Comparison of ENCODE assay signal across 16 cellular contexts in genomic region chr10:68235111-68235510, GRCh38. TPM values are rescaled to one million over a fixed set of nuclear protein-coding genes. Genes with fewer than 3 reads are reported as not detected.
A peak's percentile ranks its signal among the peaks of the same experiment; 100 is the strongest.
DNase-seq lines count a peak whose midpoint lies in the region; ATAC-seq, FAIRE-seq and TF ChIP-seq lines count a peak whose summit lies in the region.
"Had no signal": no experiment of that assay in that cellular context is flagged by ENCODE, and none has a peak within 500 bp of the region (broad histone marks: within the 10 kb centered on the region; RNA-seq: fewer than 3 reads in every experiment).

No MANE protein-coding gene starts in this region.

- H3K9me1 ChIP-seq in keratinocyte (ENCODE audit: control insufficient read depth, extremely low read depth, insufficient read depth, low read length): no peaks in the 10 kb centered on the region

- peaks cover 11% of the 10 kb centered on the region for H3K27me3 Mint-ChIP-seq in MCF 10A (ENCODE audit: insufficient read depth, unreplicated experiment)

- no peak for TF ChIP-seq POLR2A in breast epithelium (IDR thresholded peaks at IDR 0.05)

- no peak overlapping the region for H3K27ac Mint-ChIP-seq in MCF 10A (ENCODE audit: low read depth, unreplicated experiment)
- H3K27ac Mint-ChIP-seq: CD4-positive, CD25-positive, alpha-beta regulatory T cell; GM23338 had no signal

- H3K4me1 Mint-ChIP-seq in MCF 10A (ENCODE audit: insufficient read depth, unreplicated experiment): no peaks in the 10 kb centered on the region

- intact Hi-C loops in MCF 10A (cut with micrococcal nuclease) (no loop called here), breast epithelium (cut with DNase I; ENCODE audit: low total_unique reads) (no loop called here), psoas muscle (cut with DNase I) (loop anchor here in 1 of 2 donors (5.0 kb wide), 1 partner anchor 92 kb away; no protein-coding TSS in a partner anchor)

- H3K9me3 ChIP-seq in breast epithelium: no peaks in the 10 kb centered on the region
- no peaks in the 10 kb centered on the region for H3K9me3 ChIP-seq in keratinocyte (ENCODE audit: control insufficient read depth, low read depth, low read length)
- H3K9me3 ChIP-seq in psoas muscle: no peaks in the 10 kb centered on the region

- no TSS peak for BruUV-seq in MCF 10A (replicated peaks; lab: Mats Ljungman, UMichigan)

- H4K20me1 ChIP-seq in keratinocyte (ENCODE audit: control insufficient read depth, extremely low read depth, insufficient read depth, low read length): no peaks in the 10 kb centered on the region
- H4K20me1 ChIP-seq: BLaER1 had no signal

- ATAC-seq in psoas muscle: no peak
- ATAC-seq: GM12878, GM23338 had no signal

- H3K4me2 ChIP-seq in keratinocyte (ENCODE audit: control insufficient read depth, extremely low read depth, insufficient read depth, low read depth, low read length): no peak overlapping the region
- H3K4me2 ChIP-seq: BLaER1, GM23338 had no signal

- H3K9me3 Mint-ChIP-seq in MCF 10A (ENCODE audit: unreplicated experiment): no peaks in the 10 kb centered on the region
- H3K9me3 Mint-ChIP-seq: GM23338 had no signal

- H3K4me3 ChIP-seq in breast epithelium: no peak overlapping the region
- H3K4me3 ChIP-seq in epithelial cell of esophagus (ENCODE audit: low read length): no peak overlapping the region
- H3K4me3 ChIP-seq in keratinocyte (ENCODE audit: control insufficient read depth in 2 of 3, extremely low read depth in 1 of 3, insufficient read depth in 2 of 3, low read depth in 1 of 3, low read length in 3 of 3): no peak overlapping the region
- no peak overlapping the region for H3K4me3 ChIP-seq in psoas muscle
- H3K4me3 ChIP-seq: BLaER1, GM12878, GM23338 had no signal

- 77 to 84% (median 84%) methylated on average over 2 of the region's 2 CpGs for WGBS in psoas muscle, 3 donors

- H2AFZ ChIP-seq in keratinocyte (ENCODE audit: control insufficient read depth, low read length): no peak overlapping the region
- H2AFZ ChIP-seq: GM23338 had no signal

- CTCF ChIA-PET in MCF 10A (lab: Yijun Ruan, JAX): no interaction called here

- DNase-seq in MCF 10A (ENCODE audit: unreplicated experiment) (peak; percentile 22), breast epithelium (ENCODE audit: low spot score in 2 of 2) (no peak), epithelial cell of esophagus (ENCODE audit: low read depth) (peak; percentile 79), keratinocyte (ENCODE audit: low read depth, low spot score) (no peak), psoas muscle (no peak), NCI-H1417 treated with DMSO at 0.1 percent for 48 hours (lab: John Stamatoyannopoulos, UW) (no peak), dermis blood vessel endothelial cell (no peak)
- DNase-seq: 8988T; AML-193; CD4-positive, CD25-positive, alpha-beta regulatory T cell; DMS79; H7 had no signal

- dilution Hi-C loops in keratinocyte (cut with MboI; ENCODE audit: extremely low pct_ligation_motif_present, low sequenced_read_pairs): no loop called here

- POLR2A ChIA-PET in MCF 10A (lab: Yijun Ruan, JAX): interaction anchor here (1.5 kb wide), 1 partner anchor 10 kb away, joined by 4 read pairs; no protein-coding TSS in a partner anchor

- H3K79me2 ChIP-seq in keratinocyte (ENCODE audit: control insufficient read depth, insufficient read depth, low read length): no peaks in the 10 kb centered on the region

- no peaks in the 10 kb centered on the region for H3K36me3 Mint-ChIP-seq in MCF 10A (ENCODE audit: insufficient read depth, unreplicated experiment)
- H3K36me3 Mint-ChIP-seq: CD4-positive, CD25-positive, alpha-beta regulatory T cell had no signal

- H3K9ac ChIP-seq in keratinocyte (ENCODE audit: control insufficient read depth, extremely low read depth, insufficient read depth, low read length): no peak overlapping the region
- H3K9ac ChIP-seq: BLaER1 had no signal

- peak; percentile 81 for FAIRE-seq in keratinocyte (lab: Jason Lieb, UNC)
- FAIRE-seq: GM12878 had no signal

- H3K36me3 ChIP-seq in breast epithelium: no peaks in the 10 kb centered on the region
- no peaks in the 10 kb centered on the region for H3K36me3 ChIP-seq in keratinocyte (ENCODE audit: control insufficient read depth in 2 of 2, extremely low read depth in 1 of 2, insufficient read depth in 2 of 2, low read length in 2 of 2)
- H3K36me3 ChIP-seq in psoas muscle (ENCODE audit: insufficient read depth in 1 of 2, low read depth in 1 of 2): no peaks in the 10 kb centered on the region
- H3K36me3 ChIP-seq: BLaER1 had no signal

- TF ChIP-seq CTCF in MCF 10A (IDR thresholded peaks at IDR 0.05; ENCODE audit: unreplicated experiment) (no peak), breast epithelium (IDR thresholded peaks at IDR 0.05) (no peak), epithelial cell of esophagus (IDR thresholded peaks at IDR 0.05; ENCODE audit: insufficient read depth, low read depth, low read length, missing control alignments) (no peak), keratinocyte (optimal IDR thresholded peaks at IDR 0.05 in 1 of 3, IDR thresholded peaks at IDR 0.05 in 1 of 3, conservative IDR thresholded peaks at IDR 0.05 in 1 of 3; ENCODE audit: extremely low read depth in 1 of 3, insufficient read depth in 2 of 3, low read length in 3 of 3) (no peak), psoas muscle (IDR thresholded peaks at IDR 0.05) (no peak)

- H3K4me1 ChIP-seq in breast epithelium (no peaks in the 10 kb centered on the region), keratinocyte (ENCODE audit: control insufficient read depth, extremely low read depth, insufficient read depth, low read length) (peaks cover 4% of the 10 kb centered on the region), psoas muscle (peaks cover 3% of the 10 kb centered on the region)

- no peak overlapping the region for H3K4me3 Mint-ChIP-seq in MCF 10A (ENCODE audit: unreplicated experiment)
- H3K4me3 Mint-ChIP-seq: CD4-positive, CD25-positive, alpha-beta regulatory T cell; GM23338 had no signal

- H3K27me3 ChIP-seq in breast epithelium (no peaks in the 10 kb centered on the region), keratinocyte (ENCODE audit: control insufficient read depth, extremely low read depth, insufficient read depth, low read length) (no peaks in the 10 kb centered on the region), psoas muscle (ENCODE audit: insufficient read depth in 3 of 3, low read length in 2 of 3) (no peaks in the 10 kb centered on the region)

- no peak overlapping the region for H3K27ac ChIP-seq in breast epithelium
- no peak overlapping the region for H3K27ac ChIP-seq in keratinocyte (ENCODE audit: control insufficient read depth, insufficient read depth, low read length)
- no peak overlapping the region for H3K27ac ChIP-seq in psoas muscle
- H3K27ac ChIP-seq: BLaER1 had no signal

RNA-seq across cellular contexts. Expression of gene ATOH7, which starts 3.2 kb away (rescaled TPM):
- total RNA-seq in MCF 10A (2022) (not detected in 2 replicates), breast epithelium (under 1 TPM in 1 of 3 donors, not detected in 2; 0.64 TPM), psoas muscle (not detected), dermis blood vessel endothelial cell (not detected in 2 replicates)
- polyA plus RNA-seq in keratinocyte (0.04 to 0.07 TPM in 2 of 3 replicates, not detected in the other), psoas muscle (under 1 TPM in 1 of 3 donors, not detected in 2; 0.17 TPM)
- polyA plus RNA-seq in keratinocyte (2011; ENCODE audit: low read depth): not detected
- 0.05 TPM in 1 of 2 replicates, not detected in the other for polyA plus RNA-seq in keratinocyte (2011; cell fraction: cytosol; rRNA removed)
- not detected in 2 replicates for polyA plus RNA-seq in keratinocyte (2011; cell fraction: nucleus; rRNA removed)
- polyA plus RNA-seq in keratinocyte (2012; ENCODE audit: low replicate concordance): 0.07 TPM in 1 of 2 replicates, not detected in the other
- not detected in 3 replicates for polyA minus RNA-seq in keratinocyte
- polyA minus RNA-seq in keratinocyte (2011; cell fraction: cytosol; rRNA and poly(A)+ RNA removed): not detected
- not detected in 2 replicates for polyA minus RNA-seq in keratinocyte (2011; cell fraction: nucleus; rRNA and poly(A)+ RNA removed)
- total RNA-seq: CD4-positive, CD25-positive, alpha-beta regulatory T cell; GM12878; H7; HT1080 had no signal
- polyA plus RNA-seq: CD4-positive, CD25-positive, alpha-beta regulatory T cell; GM12878 had no signal

Comparison
In these comparisons a context has a peak if more than half of its experiments do, and no peak if none do; other contexts are left out.
1. DNase-seq: peak in MCF 10A (single experiment) and epithelial cell of esophagus (single experiment); none in breast epithelium (0 of 2), keratinocyte (single experiment), psoas muscle (0 of 2), NCI-H1417 treated with DMSO at 0.1 percent for 48 hours (single experiment) and dermis blood vessel endothelial cell (single experiment).